Comparison of ENCODE assay signal across 8 cellular contexts in genomic region chr20:44388466-44389023, GRCh38. TPM values are rescaled to one million over a fixed set of nuclear protein-coding genes. Genes with fewer than 3 reads are reported as not detected.
DNase-seq lines count a peak whose midpoint lies in the region; ATAC-seq, FAIRE-seq and TF ChIP-seq lines count a peak whose summit lies in the region.

No MANE protein-coding gene starts in this region.

- peak overlapping the region; percentile 51 for H2AFZ ChIP-seq in neural progenitor cell (replicated peaks)

- peak overlapping the region; percentile 51 for H3K4me3 Mint-ChIP-seq in neural progenitor cell

- H3K9me3 ChIP-seq in HUES48 (ENCODE audit: control insufficient read depth, insufficient read depth, low read length) = no peaks in the 10 kb centered on the region
- no peaks in the 10 kb centered on the region for H3K9me3 ChIP-seq in neural progenitor cell (ENCODE audit: low read depth)

- H3F3A ChIP-seq in neural progenitor cell (ENCODE audit: low read depth) = peaks cover 4% of the 10 kb centered on the region

- H3K4me1 Mint-ChIP-seq in neural progenitor cell = peaks cover 16% of the 10 kb centered on the region

- H4K20me1 ChIP-seq in neural progenitor cell (ENCODE audit: low read depth) = no peaks in the 10 kb centered on the region

- H3K27me3 ChIP-seq in HUES48 (ENCODE audit: control insufficient read depth, insufficient read depth, low read length) = peaks cover 5% of the 10 kb centered on the region
- no peaks in the 10 kb centered on the region for H3K27me3 ChIP-seq in neural progenitor cell

- no peak for ATAC-seq in GM21515 (IDR thresholded peaks at IDR 0.05; ENCODE audit: unreplicated experiment)

- H3K4me3 ChIP-seq in HUES48 (ENCODE audit: low read depth, low read length) (peak overlapping the region; percentile 45; the same call in 1 of the 2 replicates), neural progenitor cell (peak overlapping the region; percentile 9)

- no peak for FAIRE-seq in RCC 7860 (lab: Jason Lieb, UNC)

- H3K27ac ChIP-seq in HUES48 (ENCODE audit: low read depth, low read length) (no peak overlapping the region), neural progenitor cell (no peak overlapping the region), substantia nigra (ENCODE audit: low read depth, low read length, poor library complexity, severe bottlenecking) (no peak overlapping the region)

- H3K4me1 ChIP-seq in HUES48 (ENCODE audit: control insufficient read depth, insufficient read depth, low read length) (no peaks in the 10 kb centered on the region), neural progenitor cell (peaks cover 11% of the 10 kb centered on the region)

- DNase-seq in RCC 7860 (ENCODE audit: low spot score) (peak; percentile 58), fibroblast of the conjunctiva (ENCODE audit: low read depth) (peak; percentile 66), neural progenitor cell (ENCODE audit: low spot score) (peak; percentile 90), substantia nigra (lab: John Stamatoyannopoulos, UW) (peak in 27 of 49 donors; percentile 1 to 48 (median 16))
- DNase-seq in activated T-cell treated with anti-CD3 and anti-CD28 coated beads, Interleukin-2, amount 50 U/mL, for 48 hours = peak; percentile 84 to 87

- H3K9ac ChIP-seq in HUES48 (ENCODE audit: low read depth, low read length) = no peak overlapping the region
- no peak overlapping the region for H3K9ac ChIP-seq in neural progenitor cell

- H3K27ac Mint-ChIP-seq in neural progenitor cell = peak overlapping the region; percentile 94

- H3K4me2 ChIP-seq in neural progenitor cell = no peak overlapping the region

- TF ChIP-seq CTCF in GM12873 (IDR thresholded peaks at IDR 0.05; ENCODE audit: insufficient read depth, low read depth, low read length, missing control alignments) = peak; percentile 93
- TF ChIP-seq CTCF in neural progenitor cell (IDR thresholded peaks at IDR 0.05) = peak; percentile 89

- H3K36me3 Mint-ChIP-seq in neural progenitor cell = no peaks in the 10 kb centered on the region

- H3K36me3 ChIP-seq in HUES48 (ENCODE audit: control insufficient read depth, insufficient read depth, low read length) (no peaks in the 10 kb centered on the region), neural progenitor cell (no peaks in the 10 kb centered on the region)

- H3K27me3 Mint-ChIP-seq in neural progenitor cell (ENCODE audit: insufficient read depth, low read depth) = peaks cover 22% of the 10 kb centered on the region

- H3K79me2 ChIP-seq in neural progenitor cell (ENCODE audit: low read depth) = no peaks in the 10 kb centered on the region

- H3K9me3 Mint-ChIP-seq in neural progenitor cell = no peaks in the 10 kb centered on the region

RNA-seq across cellular contexts. Expression of gene HNF4A, which starts 33.0 kb away (rescaled TPM):
- total RNA-seq in neural progenitor cell (ENCODE audit: low replicate concordance) = 0.68 and 1.6 TPM in 2 replicates

RNA-seq across cellular contexts. Expression of gene R3HDML, which starts 51.7 kb away (rescaled TPM):
- not detected in 2 replicates for total RNA-seq in neural progenitor cell (ENCODE audit: low replicate concordance)

Comparison
In these comparisons a context has a peak if more than half of its experiments do, and no peak if none do; other contexts are left out.
1. DNase-seq: peak in every context shown above with its lines; median percentile 90 in neural progenitor cell; 86 in activated T-cell treated with anti-CD3 and anti-CD28 coated beads, Interleukin-2, amount 50 U/mL, for 48 hours; 66 in fibroblast of the conjunctiva; 58 in RCC 7860; 16 in substantia nigra.